Comparison of ENCODE assay signal across 21 cellular contexts in the genomic region with DNA sequence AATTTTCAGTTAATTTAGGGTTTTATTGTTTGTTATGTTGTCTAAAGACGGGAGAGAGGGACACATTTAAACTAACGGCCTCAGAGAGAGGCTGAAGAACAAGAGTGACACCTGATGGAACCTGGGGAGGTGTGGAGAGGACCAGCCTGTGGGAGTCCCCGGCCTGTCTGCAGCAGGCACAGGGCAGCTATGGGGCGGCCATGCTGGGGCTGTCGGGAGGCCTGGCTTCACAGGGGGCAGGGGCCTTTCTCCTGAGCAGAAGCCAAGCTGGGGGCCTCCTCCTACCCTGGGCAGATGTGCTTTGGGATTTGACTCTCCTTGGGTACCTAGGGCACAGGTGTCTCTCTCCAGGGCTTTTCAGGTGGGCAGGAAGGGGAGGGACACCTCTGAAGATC. TPM values are rescaled to one million over a fixed set of nuclear protein-coding genes. Genes with fewer than 3 reads are reported as not detected.
DNase-seq lines count a peak whose midpoint lies in the region; ATAC-seq, FAIRE-seq and TF ChIP-seq lines count a peak whose summit lies in the region.
"Had no signal": no experiment of that assay in that cellular context is flagged by ENCODE, and none has a peak within 500 bp of the region (broad histone marks: within the 10 kb centered on the region; RNA-seq: fewer than 3 reads in every experiment).

No MANE protein-coding gene starts in this region.

- no peak overlapping the region for H3K18ac ChIP-seq in H9 (ENCODE audit: insufficient read length, low read depth, low read length)

- H3K4me3 Mint-ChIP-seq in CD14-positive monocyte (no peak overlapping the region), nephron progenitor cell (no peak overlapping the region), H9 (no peak overlapping the region)
- H3K4me3 Mint-ChIP-seq in activated CD8-positive, alpha-beta T cell treated with anti-CD3 and anti-CD28 coated beads, Interleukin-2, amount 10 ng/mL, durations not matched to agents 7 days and 5 days: no peak overlapping the region
- H3K4me3 Mint-ChIP-seq: stimulated activated naive CD8-positive, alpha-beta T cell treated with anti-CD3 and anti-CD28 coated beads, Interleukin-15, Interleukin-2, amounts not matched to agents 100 ng/mL and 50 ng/mL, for 24 hours had no signal

- H3K9me3 Mint-ChIP-seq in CD14-positive monocyte (no peaks in the 10 kb centered on the region), nephron progenitor cell (no peaks in the 10 kb centered on the region), H9 (no peaks in the 10 kb centered on the region)
- H3K9me3 Mint-ChIP-seq in activated CD8-positive, alpha-beta T cell treated with anti-CD3 and anti-CD28 coated beads, Interleukin-2, amount 10 ng/mL, durations not matched to agents 7 days and 5 days (ENCODE audit: insufficient read depth): no peaks in the 10 kb centered on the region
- H3K9me3 Mint-ChIP-seq: stimulated activated naive CD8-positive, alpha-beta T cell treated with anti-CD3 and anti-CD28 coated beads, Interleukin-15, Interleukin-2, amounts not matched to agents 100 ng/mL and 50 ng/mL, for 24 hours had no signal

- no peaks in the 10 kb centered on the region for H3K23me2 ChIP-seq in H9 (ENCODE audit: insufficient read length, low read depth, low read length, poor library complexity, severe bottlenecking)

- H3K79me2 ChIP-seq in H9 (ENCODE audit: insufficient read depth, low read length): no peaks in the 10 kb centered on the region

- DNase-seq in CD14-positive monocyte (ENCODE audit: low spot score) (no peak), GM12892 (ENCODE audit: insufficient read length) (no peak), nephron progenitor cell (no peak), GM10248 (ENCODE audit: extremely low spot score) (no peak), H9 (no peak)
- DNase-seq in activated CD8-positive, alpha-beta T cell treated with anti-CD3 and anti-CD28 coated beads, Interleukin-2, amount 10 ng/mL, durations not matched to agents 7 days and 5 days: no peak
- DNase-seq: activated CD4-positive, CD25-positive, alpha-beta regulatory T cell; AML-193; cortex of kidney; IMR-90; NCI-H146; NCI-H524 treated with DMSO at 0.1 percent for 48 hours; stimulated activated CD4-positive, alpha-beta T cell treated with anti-CD3 and anti-CD28 coated beads, Interleukin-4, amount 100 ng/mL, for 1 hour had no signal

- intact Hi-C loops in CD14-positive monocyte (cut with micrococcal nuclease): loop anchor here in 1 of 2 donors (10.0 kb wide), 1 partner anchor 93 kb away; a partner anchor contains a TSS

- no CpG with 5 or more reads among the region's 5 CpGs for WGBS in H9 (ENCODE audit: extremely low coverage, insufficient read length, low lambda C conversion rate)

- no peak overlapping the region for H4K5ac ChIP-seq in H9 (ENCODE audit: insufficient read length, low read depth, low read length)

- no peak overlapping the region for H3K9ac ChIP-seq in H9 (ENCODE audit: extremely low read depth, insufficient read length, low read length)

- no peak overlapping the region for H4K8ac ChIP-seq in H9 (replicated peaks; ENCODE audit: insufficient read length, low read depth, low read length)

- no peak overlapping the region for H3K27ac ChIP-seq in H9 (ENCODE audit: insufficient read length, low read depth, low read length)
- H3K27ac ChIP-seq: adrenal gland, tibial artery had no signal

- H2BK15ac ChIP-seq in H9 (ENCODE audit: low read depth, low read length): no peak overlapping the region

- no peak overlapping the region for H2BK12ac ChIP-seq in H9 (ENCODE audit: insufficient read length, low read depth, low read length)

- H2BK120ac ChIP-seq in H9 (ENCODE audit: low read depth, low read length, poor library complexity, severe bottlenecking): no peak overlapping the region

- H2BK5ac ChIP-seq in H9 (ENCODE audit: insufficient read length, low read length): no peak overlapping the region

- H3K56ac ChIP-seq in H9 (ENCODE audit: insufficient read length, low read depth, low read length): no peak overlapping the region

- H3K23ac ChIP-seq in H9 (ENCODE audit: insufficient read length, low read depth, low read length): no peak overlapping the region

- peaks cover 72 to 91% of the 10 kb centered on the region in 2 donors for H3K36me3 Mint-ChIP-seq in CD14-positive monocyte
- peaks cover 31% of the 10 kb centered on the region for H3K36me3 Mint-ChIP-seq in activated CD8-positive, alpha-beta T cell treated with anti-CD3 and anti-CD28 coated beads, Interleukin-2, amount 10 ng/mL, durations not matched to agents 7 days and 5 days (ENCODE audit: low read depth)
- H3K36me3 Mint-ChIP-seq in nephron progenitor cell (ENCODE audit: low read depth): peaks cover 5% of the 10 kb centered on the region
- peaks cover 0 to 3% (median 0%) of the 10 kb centered on the region in 3 experiments; a peak in 1 of 7 replicates for H3K36me3 Mint-ChIP-seq in H9 (ENCODE audit: insufficient read depth in 1 of 3, low read depth in 3 of 3)

- TF ChIP-seq CTCF in CD14-positive monocyte (IDR thresholded peaks at IDR 0.05) (no peak), nephron progenitor cell (IDR thresholded peaks at IDR 0.05) (no peak), GM10248 (IDR thresholded peaks at IDR 0.05; ENCODE audit: control extremely low read depth, extremely low read depth, low read depth, missing control alignments) (no peak), H9 (conservative IDR thresholded peaks at IDR 0.05) (no peak)

- H3K79me1 ChIP-seq in H9 (ENCODE audit: insufficient read depth, low read depth, low read length, poor library complexity, severe bottlenecking): no peaks in the 10 kb centered on the region

- H2AFZ ChIP-seq in H9 (ENCODE audit: low read length): no peak overlapping the region

- H3K27ac Mint-ChIP-seq in CD14-positive monocyte: peak overlapping the region in 5 of 7 donors; percentile 30 to 78 (median 46)
- peak overlapping the region; percentile 43 for H3K27ac Mint-ChIP-seq in activated CD8-positive, alpha-beta T cell treated with anti-CD3 and anti-CD28 coated beads, Interleukin-2, amount 10 ng/mL, durations not matched to agents 7 days and 5 days
- H3K27ac Mint-ChIP-seq in nephron progenitor cell: peak overlapping the region; percentile 42
- no peak overlapping the region for H3K27ac Mint-ChIP-seq in H9
- H3K27ac Mint-ChIP-seq: stimulated activated naive CD8-positive, alpha-beta T cell treated with anti-CD3 and anti-CD28 coated beads, Interleukin-15, Interleukin-2, amounts not matched to agents 100 ng/mL and 50 ng/mL, for 24 hours had no signal

- H4K91ac ChIP-seq in H9 (ENCODE audit: insufficient read length, low read depth, low read length): no peak overlapping the region

- H3K27me3 Mint-ChIP-seq in CD14-positive monocyte (ENCODE audit: low read depth in 3 of 3): peaks cover 0 to 3% (median 0%) of the 10 kb centered on the region in 3 donors
- H3K27me3 Mint-ChIP-seq in activated CD8-positive, alpha-beta T cell treated with anti-CD3 and anti-CD28 coated beads, Interleukin-2, amount 10 ng/mL, durations not matched to agents 7 days and 5 days (ENCODE audit: low read depth): no peaks in the 10 kb centered on the region
- peaks cover 3% of the 10 kb centered on the region for H3K27me3 Mint-ChIP-seq in nephron progenitor cell (ENCODE audit: low read depth, poor library complexity)
- peaks cover 2% of the 10 kb centered on the region for H3K27me3 Mint-ChIP-seq in H9 (ENCODE audit: low read depth)
- H3K27me3 Mint-ChIP-seq: stimulated activated naive CD8-positive, alpha-beta T cell treated with anti-CD3 and anti-CD28 coated beads, Interleukin-15, Interleukin-2, amounts not matched to agents 100 ng/mL and 50 ng/mL, for 24 hours had no signal

- no peaks in the 10 kb centered on the region for H4K20me1 ChIP-seq in H9 (ENCODE audit: control insufficient read depth, insufficient read depth, insufficient read length)

- no peaks in the 10 kb centered on the region for H3K4me1 ChIP-seq in H9 (ENCODE audit: insufficient read depth, low read length)
- H3K4me1 ChIP-seq: adrenal gland, breast epithelium had no signal

- H3K14ac ChIP-seq in H9 (ENCODE audit: insufficient read depth, low read length): no peak overlapping the region

- H3K4ac ChIP-seq in H9 (ENCODE audit: low read depth, low read length): no peak overlapping the region

- TF ChIP-seq POLR2A in GM12892 (IDR thresholded peaks at IDR 0.05; ENCODE audit: low read depth, low read length): no peak

- POLR2A ChIA-PET in activated CD8-positive, alpha-beta T cell treated with anti-CD3 and anti-CD28 coated beads, Interleukin-2, amount 10 ng/mL, durations not matched to agents 7 days and 5 days (lab: Charles Lee): no interaction called here
- POLR2A ChIA-PET in GM10248 (lab: Yijun Ruan, JAX): interaction anchor here (1.1 kb wide), 1 partner anchor 13 kb away, joined by 4 read pairs; no protein-coding TSS in a partner anchor

- no peaks in the 10 kb centered on the region for H3K9me3 ChIP-seq in H9 (ENCODE audit: control insufficient read depth, low read depth, low read length)
- H3K9me3 ChIP-seq: adrenal gland, breast epithelium, spleen, tibial artery had no signal

- no peak overlapping the region for H3T11ph ChIP-seq in H9 (ENCODE audit: low read length)

- H3K4me2 ChIP-seq in H9 (ENCODE audit: insufficient read depth, insufficient read length, low read length): no peak overlapping the region

- ATAC-seq in activated CD8-positive, alpha-beta T cell treated with anti-CD3 and anti-CD28 coated beads, Interleukin-2, amount 10 ng/mL, durations not matched to agents 7 days and 5 days: no peak
- ATAC-seq in SK-N-SH treated with all-trans-retinoic acid at 6 μM for 48 hours (no peak), GM21619 (IDR thresholded peaks at IDR 0.05; ENCODE audit: unreplicated experiment) (no peak)

- H2AK5ac ChIP-seq in H9 (ENCODE audit: insufficient read length, low read length): no peak overlapping the region

- H3K4me1 Mint-ChIP-seq in CD14-positive monocyte (peaks cover 14% of the 10 kb centered on the region), nephron progenitor cell (peaks cover 22% of the 10 kb centered on the region), H9 (peaks cover 19% of the 10 kb centered on the region in 2 experiments)
- H3K4me1 Mint-ChIP-seq in activated CD8-positive, alpha-beta T cell treated with anti-CD3 and anti-CD28 coated beads, Interleukin-2, amount 10 ng/mL, durations not matched to agents 7 days and 5 days (ENCODE audit: low read depth): peaks cover 7% of the 10 kb centered on the region

- CTCF ChIA-PET in activated CD8-positive, alpha-beta T cell treated with anti-CD3 and anti-CD28 coated beads, Interleukin-2, amount 10 ng/mL, durations not matched to agents 7 days and 5 days (lab: Charles Lee): interaction anchor here (1.6 to 6.8 kb wide), 2 partner anchors 12 to 47 kb away, joined by 4 to 58 read pairs; no protein-coding TSS in a partner anchor
- CTCF ChIA-PET in GM10248 (lab: Yijun Ruan, JAX): interaction anchor here (0.9 to 8.9 kb wide), 6 partner anchors 9 to 263 kb away, joined by 3 to 87 read pairs (median 6); no protein-coding TSS in a partner anchor

- FAIRE-seq in GM12892 (lab: Jason Lieb, UNC): peak; percentile 38
- FAIRE-seq: H1 had no signal

- H3K27me3 ChIP-seq in H9 (ENCODE audit: insufficient read depth, low read length): no peaks in the 10 kb centered on the region
- H3K27me3 ChIP-seq: adrenal gland, breast epithelium, spleen, tibial artery had no signal

- no peak overlapping the region for H2BK20ac ChIP-seq in H9 (ENCODE audit: low read depth, low read length, poor library complexity, severe bottlenecking)

RNA-seq across cellular contexts. Expression of a gene that starts 21.9 kb away (rescaled TPM):
- polyA plus RNA-seq in CD14-positive monocyte: 10 to 100 TPM; 16.4 to 27.3 TPM
- polyA plus RNA-seq in GM12892 (2012; ENCODE audit: missing spikeins): 12.6 TPM
- total RNA-seq in activated CD8-positive, alpha-beta T cell treated with anti-CD3 and anti-CD28 coated beads, Interleukin-2, amount 10 ng/mL, durations not matched to agents 7 days and 5 days: 10 to 100 TPM; 28.6 to 33.2 TPM
- 10.2 TPM in 2 replicates for total RNA-seq in H9 (2021)

Comparison
In these comparisons a context has a peak if more than half of its experiments do, and no peak if none do; other contexts are left out.
1. H3K27ac Mint-ChIP-seq: peak in CD14-positive monocyte (5 of 7), activated CD8-positive, alpha-beta T cell treated with anti-CD3 and anti-CD28 coated beads, Interleukin-2, amount 10 ng/mL, durations not matched to agents 7 days and 5 days (single experiment) and nephron progenitor cell (single experiment); none in H9 (0 of 3).